ENCODE assay signal across 23 cellular contexts in the genomic region with DNA sequence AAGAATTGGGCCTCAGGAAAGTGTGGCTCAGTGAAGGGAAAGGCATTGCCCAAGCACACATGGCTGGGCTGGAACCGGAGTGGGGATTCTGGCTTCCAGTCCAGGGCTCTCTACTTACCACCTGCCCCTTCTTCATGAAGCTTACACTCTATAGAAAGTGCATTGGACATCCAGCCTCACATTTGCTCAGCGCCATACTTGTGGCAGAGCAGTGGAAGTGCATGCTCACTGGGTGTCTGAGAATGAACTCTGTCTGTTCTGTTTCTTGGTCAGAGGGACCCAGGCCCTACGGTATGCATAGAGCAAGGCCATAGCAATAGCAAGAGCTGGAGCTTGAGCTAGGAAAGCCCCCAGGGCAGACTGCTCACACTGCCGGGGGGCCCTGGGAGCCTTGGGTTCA.
"Had no signal": no experiment of that assay in that cellular context is flagged by ENCODE, and none has a peak within 500 bp of the region (broad histone marks: within the 10 kb centered on the region; RNA-seq: fewer than 3 reads in every experiment).

No MANE protein-coding gene starts in this region.

- H3K36me3 Mint-ChIP-seq: activated CD8-positive, alpha-beta memory T cell treated with anti-CD3 and anti-CD28 coated beads, Interleukin-2, amount 10 ng/mL, durations not matched to agents 7 days and 5 days; activated naive CD4-positive, alpha-beta T cell treated with anti-CD3 and anti-CD28 coated beads, Interleukin-2, amount 10 ng/mL, durations not matched to agents 7 days and 5 days; neural progenitor cell had no signal

- H3K4me1 ChIP-seq: gastrocnemius medialis, left lung, neural progenitor cell, spleen, upper lobe of right lung had no signal

- H3K4me2 ChIP-seq: neural progenitor cell had no signal

- H3K27me3 Mint-ChIP-seq: activated CD4-positive, alpha-beta memory T cell treated with anti-CD3 and anti-CD28 coated beads, Interleukin-2, amount 10 ng/mL, durations not matched to agents 7 days and 5 days; activated CD4-positive, alpha-beta T cell treated with anti-CD3 and anti-CD28 coated beads, Interleukin-2, amount 10 ng/mL, durations not matched to agents 24 days and 14 days; activated CD8-positive, alpha-beta memory T cell treated with anti-CD3 and anti-CD28 coated beads, Interleukin-2, amount 10 ng/mL, durations not matched to agents 7 days and 5 days; activated naive CD4-positive, alpha-beta T cell treated with anti-CD3 and anti-CD28 coated beads, Interleukin-2, amount 10 ng/mL, durations not matched to agents 7 days and 5 days; naive thymus-derived CD4-positive, alpha-beta T cell had no signal

- H3K4me3 ChIP-seq: coronary artery, esophagus squamous epithelium, gastrocnemius medialis, left lung, lung, neural progenitor cell, spleen, upper lobe of right lung had no signal

- H3K4me1 Mint-ChIP-seq: activated CD4-positive, alpha-beta memory T cell treated with anti-CD3 and anti-CD28 coated beads, Interleukin-2, amount 10 ng/mL, durations not matched to agents 7 days and 5 days; activated CD4-positive, alpha-beta T cell treated with anti-CD3 and anti-CD28 coated beads, Interleukin-2, amount 10 ng/mL, durations not matched to agents 24 days and 14 days; activated CD8-positive, alpha-beta memory T cell treated with anti-CD3 and anti-CD28 coated beads, Interleukin-2, amount 10 ng/mL, durations not matched to agents 7 days and 5 days; activated naive CD4-positive, alpha-beta T cell treated with anti-CD3 and anti-CD28 coated beads, Interleukin-2, amount 10 ng/mL, durations not matched to agents 7 days and 5 days had no signal

- ATAC-seq: activated CD8-positive, alpha-beta memory T cell treated with anti-CD3 and anti-CD28 coated beads, Interleukin-2, amount 10 ng/mL, durations not matched to agents 7 days and 5 days; gastrocnemius medialis; left lung; naive thymus-derived CD4-positive, alpha-beta T cell; stimulated activated naive CD8-positive, alpha-beta T cell treated with anti-CD3 and anti-CD28 coated beads, Interleukin-15, Interleukin-2, amounts not matched to agents 100 U/mL and 50 U/mL, for 24 hours; upper lobe of right lung had no signal

- H3K9me3 ChIP-seq: esophagus squamous epithelium, gastrocnemius medialis, upper lobe of right lung had no signal

- H3K4me3 Mint-ChIP-seq: activated CD4-positive, alpha-beta memory T cell treated with anti-CD3 and anti-CD28 coated beads, Interleukin-2, amount 10 ng/mL, durations not matched to agents 7 days and 5 days; activated CD4-positive, alpha-beta T cell treated with anti-CD3 and anti-CD28 coated beads, Interleukin-2, amount 10 ng/mL, durations not matched to agents 24 days and 14 days; activated CD8-positive, alpha-beta memory T cell treated with anti-CD3 and anti-CD28 coated beads, Interleukin-2, amount 10 ng/mL, durations not matched to agents 7 days and 5 days; activated naive CD4-positive, alpha-beta T cell treated with anti-CD3 and anti-CD28 coated beads, Interleukin-2, amount 10 ng/mL, durations not matched to agents 7 days and 5 days; naive thymus-derived CD4-positive, alpha-beta T cell; neural progenitor cell had no signal

- H3K27ac Mint-ChIP-seq: activated CD4-positive, alpha-beta memory T cell treated with anti-CD3 and anti-CD28 coated beads, Interleukin-2, amount 10 ng/mL, durations not matched to agents 7 days and 5 days; activated CD4-positive, alpha-beta T cell treated with anti-CD3 and anti-CD28 coated beads, Interleukin-2, amount 10 ng/mL, durations not matched to agents 24 days and 14 days; activated CD8-positive, alpha-beta memory T cell treated with anti-CD3 and anti-CD28 coated beads, Interleukin-2, amount 10 ng/mL, durations not matched to agents 7 days and 5 days; activated naive CD4-positive, alpha-beta T cell treated with anti-CD3 and anti-CD28 coated beads, Interleukin-2, amount 10 ng/mL, durations not matched to agents 7 days and 5 days; naive thymus-derived CD4-positive, alpha-beta T cell; neural progenitor cell had no signal

- DNase-seq: activated CD4-positive, alpha-beta memory T cell treated with anti-CD3 and anti-CD28 coated beads, Interleukin-2, amount 10 ng/mL, durations not matched to agents 7 days and 5 days; activated CD4-positive, alpha-beta T cell treated with anti-CD3 and anti-CD28 coated beads, Interleukin-2, amount 10 ng/mL, durations not matched to agents 24 days and 14 days; activated CD8-positive, alpha-beta memory T cell treated with anti-CD3 and anti-CD28 coated beads, Interleukin-2, amount 10 ng/mL, durations not matched to agents 7 days and 5 days; activated effector memory CD4-positive, alpha-beta T cell treated with anti-CD3 and anti-CD28 coated beads, Interleukin-2, amount 50 U/mL, for 16 hours; activated naive CD4-positive, alpha-beta T cell treated with anti-CD3 and anti-CD28 coated beads, Interleukin-2, amount 10 ng/mL, durations not matched to agents 7 days and 5 days; activated T-cell treated with anti-CD3 and anti-CD28 coated beads for 4 hours; amygdala; cerebellar nuclear complex; esophagus squamous epithelium; gastrocnemius medialis; hippocampal formation; kidney glomerular epithelial cell; left lung; naive thymus-derived CD4-positive, alpha-beta T cell; posterior cingulate gyrus; spleen; stimulated activated CD4-positive, alpha-beta T cell treated with anti-CD3 and anti-CD28 coated beads, Interleukin-4, amount 100 ng/mL, for 1 hour; stimulated activated naive CD8-positive, alpha-beta T cell treated with anti-CD3 and anti-CD28 coated beads, Interleukin-15, Interleukin-2, amounts not matched to agents 100 U/mL and 50 U/mL, for 24 hours; T-helper 9 cell; upper lobe of right lung had no signal

- H3K27ac ChIP-seq: coronary artery, esophagus squamous epithelium, gastrocnemius medialis, left lung, neural progenitor cell, spleen, upper lobe of right lung had no signal

- H3K36me3 ChIP-seq: esophagus squamous epithelium, gastrocnemius medialis, left lung, neural progenitor cell, spleen, upper lobe of right lung had no signal

- H3K27me3 ChIP-seq: gastrocnemius medialis, left lung, upper lobe of right lung had no signal

- H3K9ac ChIP-seq: neural progenitor cell had no signal
